In the genomic region with DNA sequence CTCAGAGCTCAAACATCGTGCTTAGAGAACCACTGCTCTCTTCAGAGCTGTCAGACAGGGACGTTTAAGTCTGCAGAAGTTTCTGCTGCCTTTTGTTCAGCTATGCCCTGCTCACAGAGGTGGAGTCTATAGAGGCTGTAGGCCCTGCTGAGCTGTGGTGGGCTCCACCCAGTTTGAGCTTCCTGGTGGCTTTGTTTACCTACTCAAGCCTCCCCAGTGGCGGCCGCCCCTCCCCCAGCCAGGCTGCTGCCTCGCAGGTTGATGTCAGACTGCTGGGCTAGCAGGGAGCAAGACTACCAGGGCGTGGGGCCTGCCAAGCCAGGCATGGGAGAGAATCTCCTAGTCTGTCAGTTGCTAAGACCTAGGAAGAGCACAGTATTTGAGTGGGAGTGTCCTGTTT, we compare ENCODE assay signal across 1 cellular context.
A peak's percentile ranks its signal among the peaks of the same experiment; 100 is the strongest.
TF ChIP-seq lines count a peak whose summit lies in the region.
"Not testable (repeated sequence)": the region's sequence is repeated elsewhere in the genome, so short reads cannot be mapped to it uniquely, and the experiment has no call there.

No MANE protein-coding gene starts in this region.

TF ChIP-seq in HepG2, 621 proteins besides CTCF, POLR2A, EP300 and RAD21 (continues in another document):
- peak; percentile 52; the same call in 1 of the 2 replicates for TF ChIP-seq ZBTB20 (CRISPR knock-in tag; IDR thresholded peaks at IDR 0.05; ENCODE audit: borderline replicate concordance, low read depth)
- TF ChIP-seq ZFX (CRISPR knock-in tag; IDR thresholded peaks at IDR 0.05; ENCODE audit: low read depth), result peak; percentile 71; the same call in 1 of the 2 replicates
- 0 out of 2 replicates have a peak, but pooled peaks have one; percentile 18 for TF ChIP-seq ZNF501 (CRISPR knock-in tag; IDR thresholded peaks at IDR 0.05)
- TF ChIP-seq ZNF350 (CRISPR knock-in tag; IDR thresholded peaks at IDR 0.05; ENCODE audit: borderline replicate concordance, low read depth), result 0 out of 2 replicates have a peak, but pooled peaks have one; percentile 32
- peak; percentile 33; the same call in 1 of the 2 replicates for TF ChIP-seq GABPB1 (CRISPR knock-in tag; IDR thresholded peaks at IDR 0.05)
- TF ChIP-seq ERF (CRISPR knock-in tag; IDR thresholded peaks at IDR 0.05), result peak; percentile 48; the same call in 1 of the 2 replicates
- TF ChIP-seq, protein P1, sequence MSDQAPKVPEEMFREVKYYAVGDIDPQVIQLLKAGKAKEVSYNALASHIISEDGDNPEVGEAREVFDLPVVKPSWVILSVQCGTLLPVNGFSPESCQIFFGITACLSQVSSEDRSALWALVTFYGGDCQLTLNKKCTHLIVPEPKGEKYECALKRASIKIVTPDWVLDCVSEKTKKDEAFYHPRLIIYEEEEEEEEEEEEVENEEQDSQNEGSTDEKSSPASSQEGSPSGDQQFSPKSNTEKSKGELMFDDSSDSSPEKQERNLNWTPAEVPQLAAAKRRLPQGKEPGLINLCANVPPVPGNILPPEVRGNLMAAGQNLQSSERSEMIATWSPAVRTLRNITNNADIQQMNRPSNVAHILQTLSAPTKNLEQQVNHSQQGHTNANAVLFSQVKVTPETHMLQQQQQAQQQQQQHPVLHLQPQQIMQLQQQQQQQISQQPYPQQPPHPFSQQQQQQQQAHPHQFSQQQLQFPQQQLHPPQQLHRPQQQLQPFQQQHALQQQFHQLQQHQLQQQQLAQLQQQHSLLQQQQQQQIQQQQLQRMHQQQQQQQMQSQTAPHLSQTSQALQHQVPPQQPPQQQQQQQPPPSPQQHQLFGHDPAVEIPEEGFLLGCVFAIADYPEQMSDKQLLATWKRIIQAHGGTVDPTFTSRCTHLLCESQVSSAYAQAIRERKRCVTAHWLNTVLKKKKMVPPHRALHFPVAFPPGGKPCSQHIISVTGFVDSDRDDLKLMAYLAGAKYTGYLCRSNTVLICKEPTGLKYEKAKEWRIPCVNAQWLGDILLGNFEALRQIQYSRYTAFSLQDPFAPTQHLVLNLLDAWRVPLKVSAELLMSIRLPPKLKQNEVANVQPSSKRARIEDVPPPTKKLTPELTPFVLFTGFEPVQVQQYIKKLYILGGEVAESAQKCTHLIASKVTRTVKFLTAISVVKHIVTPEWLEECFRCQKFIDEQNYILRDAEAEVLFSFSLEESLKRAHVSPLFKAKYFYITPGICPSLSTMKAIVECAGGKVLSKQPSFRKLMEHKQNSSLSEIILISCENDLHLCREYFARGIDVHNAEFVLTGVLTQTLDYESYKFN (CRISPR knock-in tag; conservative IDR thresholded peaks at IDR 0.05), result peak; percentile 60
- TF ChIP-seq, protein P2, sequence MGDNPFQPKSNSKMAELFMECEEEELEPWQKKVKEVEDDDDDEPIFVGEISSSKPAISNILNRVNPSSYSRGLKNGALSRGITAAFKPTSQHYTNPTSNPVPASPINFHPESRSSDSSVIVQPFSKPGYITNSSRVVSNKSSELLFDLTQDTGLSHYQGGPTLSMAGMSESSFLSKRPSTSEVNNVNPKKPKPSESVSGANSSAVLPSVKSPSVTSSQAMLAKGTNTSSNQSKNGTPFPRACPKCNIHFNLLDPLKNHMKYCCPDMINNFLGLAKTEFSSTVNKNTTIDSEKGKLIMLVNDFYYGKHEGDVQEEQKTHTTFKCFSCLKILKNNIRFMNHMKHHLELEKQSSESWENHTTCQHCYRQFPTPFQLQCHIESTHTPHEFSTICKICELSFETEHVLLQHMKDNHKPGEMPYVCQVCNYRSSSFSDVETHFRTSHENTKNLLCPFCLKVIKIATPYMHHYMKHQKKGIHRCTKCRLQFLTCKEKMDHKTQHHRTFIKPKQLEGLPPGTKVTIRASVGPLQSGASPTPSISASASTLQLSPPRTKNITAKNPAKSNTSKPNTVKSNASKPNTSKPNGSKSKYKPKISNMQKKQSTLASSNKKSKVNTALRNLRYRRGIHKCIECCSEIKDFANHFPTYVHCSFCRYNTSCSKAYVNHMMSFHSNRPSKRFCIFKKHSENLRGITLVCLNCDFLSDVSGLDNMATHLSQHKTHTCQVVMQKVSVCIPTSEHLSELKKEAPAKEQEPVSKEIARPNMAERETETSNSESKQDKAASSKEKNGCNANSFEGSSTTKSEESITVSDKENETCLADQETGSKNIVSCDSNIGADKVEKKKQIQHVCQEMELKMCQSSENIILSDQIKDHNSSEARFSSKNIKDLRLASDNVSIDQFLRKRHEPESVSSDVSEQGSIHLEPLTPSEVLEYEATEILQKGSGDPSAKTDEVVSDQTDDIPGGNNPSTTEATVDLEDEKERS (CRISPR knock-in tag; IDR thresholded peaks at IDR 0.05), result peak; percentile 71; the same call in 1 of the 2 replicates
- TF ChIP-seq ZNF772 (CRISPR knock-in tag; IDR thresholded peaks at IDR 0.05), result peak; percentile 65; the same call in 1 of the 2 replicates
- TF ChIP-seq, protein P3, sequence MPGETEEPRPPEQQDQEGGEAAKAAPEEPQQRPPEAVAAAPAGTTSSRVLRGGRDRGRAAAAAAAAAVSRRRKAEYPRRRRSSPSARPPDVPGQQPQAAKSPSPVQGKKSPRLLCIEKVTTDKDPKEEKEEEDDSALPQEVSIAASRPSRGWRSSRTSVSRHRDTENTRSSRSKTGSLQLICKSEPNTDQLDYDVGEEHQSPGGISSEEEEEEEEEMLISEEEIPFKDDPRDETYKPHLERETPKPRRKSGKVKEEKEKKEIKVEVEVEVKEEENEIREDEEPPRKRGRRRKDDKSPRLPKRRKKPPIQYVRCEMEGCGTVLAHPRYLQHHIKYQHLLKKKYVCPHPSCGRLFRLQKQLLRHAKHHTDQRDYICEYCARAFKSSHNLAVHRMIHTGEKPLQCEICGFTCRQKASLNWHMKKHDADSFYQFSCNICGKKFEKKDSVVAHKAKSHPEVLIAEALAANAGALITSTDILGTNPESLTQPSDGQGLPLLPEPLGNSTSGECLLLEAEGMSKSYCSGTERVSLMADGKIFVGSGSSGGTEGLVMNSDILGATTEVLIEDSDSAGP (CRISPR knock-in tag; IDR thresholded peaks at IDR 0.05; ENCODE audit: borderline replicate concordance), result peak; percentile 45; the same call in 1 of the 2 replicates
- TF ChIP-seq LCORL, SP1, SOX6, SOX13, FOXA1 (IDR thresholded peaks at IDR 0.05): not testable (repeated sequence)
- peak; percentile 50; the same call in 1 of the 2 replicates for TF ChIP-seq LCORL (CRISPR knock-in tag; IDR thresholded peaks at IDR 0.05)
- peak; percentile 53; the same call in 1 of the 2 replicates for TF ChIP-seq ZMYM3 (CRISPR knock-in tag; IDR thresholded peaks at IDR 0.05)
- 0 out of 2 replicates have a peak, but pooled peaks have one; percentile 8 for TF ChIP-seq SP1 (CRISPR knock-in tag; IDR thresholded peaks at IDR 0.05)
- TF ChIP-seq SOX6 (CRISPR knock-in tag; IDR thresholded peaks at IDR 0.05), result peak; percentile 40; the same call in 1 of the 2 replicates
- TF ChIP-seq SOX13 (CRISPR knock-in tag; conservative IDR thresholded peaks at IDR 0.05 in 1 of 2, IDR thresholded peaks at IDR 0.05 in 1 of 2), result peak in 1 of 2 experiments; percentile 33; a peak in 1 of 4 replicates
- peak; percentile 46 for TF ChIP-seq SAP130 (CRISPR knock-in tag; IDR thresholded peaks at IDR 0.05; ENCODE audit: low read depth)
- peak; percentile 32; the same call in 1 of the 2 replicates for TF ChIP-seq ZFY (CRISPR knock-in tag; IDR thresholded peaks at IDR 0.05)
- peak; percentile 86; the same call in 1 of the 2 replicates for TF ChIP-seq ZNF292 (CRISPR knock-in tag; IDR thresholded peaks at IDR 0.05; ENCODE audit: borderline replicate concordance, low read depth)
- TF ChIP-seq, protein P4, sequence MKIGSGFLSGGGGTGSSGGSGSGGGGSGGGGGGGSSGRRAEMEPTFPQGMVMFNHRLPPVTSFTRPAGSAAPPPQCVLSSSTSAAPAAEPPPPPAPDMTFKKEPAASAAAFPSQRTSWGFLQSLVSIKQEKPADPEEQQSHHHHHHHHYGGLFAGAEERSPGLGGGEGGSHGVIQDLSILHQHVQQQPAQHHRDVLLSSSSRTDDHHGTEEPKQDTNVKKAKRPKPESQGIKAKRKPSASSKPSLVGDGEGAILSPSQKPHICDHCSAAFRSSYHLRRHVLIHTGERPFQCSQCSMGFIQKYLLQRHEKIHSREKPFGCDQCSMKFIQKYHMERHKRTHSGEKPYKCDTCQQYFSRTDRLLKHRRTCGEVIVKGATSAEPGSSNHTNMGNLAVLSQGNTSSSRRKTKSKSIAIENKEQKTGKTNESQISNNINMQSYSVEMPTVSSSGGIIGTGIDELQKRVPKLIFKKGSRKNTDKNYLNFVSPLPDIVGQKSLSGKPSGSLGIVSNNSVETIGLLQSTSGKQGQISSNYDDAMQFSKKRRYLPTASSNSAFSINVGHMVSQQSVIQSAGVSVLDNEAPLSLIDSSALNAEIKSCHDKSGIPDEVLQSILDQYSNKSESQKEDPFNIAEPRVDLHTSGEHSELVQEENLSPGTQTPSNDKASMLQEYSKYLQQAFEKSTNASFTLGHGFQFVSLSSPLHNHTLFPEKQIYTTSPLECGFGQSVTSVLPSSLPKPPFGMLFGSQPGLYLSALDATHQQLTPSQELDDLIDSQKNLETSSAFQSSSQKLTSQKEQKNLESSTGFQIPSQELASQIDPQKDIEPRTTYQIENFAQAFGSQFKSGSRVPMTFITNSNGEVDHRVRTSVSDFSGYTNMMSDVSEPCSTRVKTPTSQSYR (CRISPR knock-in tag; IDR thresholded peaks at IDR 0.05; ENCODE audit: borderline replicate concordance), result peak; percentile 96
- peak; percentile 40; the same call in 1 of the 2 replicates for TF ChIP-seq HDAC1 (CRISPR knock-in tag; IDR thresholded peaks at IDR 0.05)
- TF ChIP-seq ZNF205 (CRISPR knock-in tag; IDR thresholded peaks at IDR 0.05), result peak; percentile 68; the same call in 1 of the 2 replicates
- peak; percentile 78; the same call in 1 of the 2 replicates for TF ChIP-seq ZMYM4 (CRISPR knock-in tag; IDR thresholded peaks at IDR 0.05)
- 0 out of 2 replicates have a peak, but pooled peaks have one; percentile 17 for TF ChIP-seq MEIS2 (CRISPR knock-in tag; IDR thresholded peaks at IDR 0.05)
- TF ChIP-seq, protein P5, sequence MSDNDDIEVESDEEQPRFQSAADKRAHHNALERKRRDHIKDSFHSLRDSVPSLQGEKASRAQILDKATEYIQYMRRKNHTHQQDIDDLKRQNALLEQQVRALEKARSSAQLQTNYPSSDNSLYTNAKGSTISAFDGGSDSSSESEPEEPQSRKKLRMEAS (IDR thresholded peaks at IDR 0.05), result peak; percentile 45; the same call in 1 of the 2 replicates
- TF ChIP-seq ZNF317 (CRISPR knock-in tag; IDR thresholded peaks at IDR 0.05), result 0 out of 2 replicates have a peak, but pooled peaks have one; percentile 59
- TF ChIP-seq, protein P6, sequence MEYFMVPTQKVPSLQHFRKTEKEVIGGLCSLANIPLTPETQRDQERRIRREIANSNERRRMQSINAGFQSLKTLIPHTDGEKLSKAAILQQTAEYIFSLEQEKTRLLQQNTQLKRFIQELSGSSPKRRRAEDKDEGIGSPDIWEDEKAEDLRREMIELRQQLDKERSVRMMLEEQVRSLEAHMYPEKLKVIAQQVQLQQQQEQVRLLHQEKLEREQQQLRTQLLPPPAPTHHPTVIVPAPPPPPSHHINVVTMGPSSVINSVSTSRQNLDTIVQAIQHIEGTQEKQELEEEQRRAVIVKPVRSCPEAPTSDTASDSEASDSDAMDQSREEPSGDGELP (IDR thresholded peaks at IDR 0.05; ENCODE audit: borderline replicate concordance, low read depth), result 0 out of 2 replicates have a peak, but pooled peaks have one; percentile 14
- TF ChIP-seq, protein P7, sequence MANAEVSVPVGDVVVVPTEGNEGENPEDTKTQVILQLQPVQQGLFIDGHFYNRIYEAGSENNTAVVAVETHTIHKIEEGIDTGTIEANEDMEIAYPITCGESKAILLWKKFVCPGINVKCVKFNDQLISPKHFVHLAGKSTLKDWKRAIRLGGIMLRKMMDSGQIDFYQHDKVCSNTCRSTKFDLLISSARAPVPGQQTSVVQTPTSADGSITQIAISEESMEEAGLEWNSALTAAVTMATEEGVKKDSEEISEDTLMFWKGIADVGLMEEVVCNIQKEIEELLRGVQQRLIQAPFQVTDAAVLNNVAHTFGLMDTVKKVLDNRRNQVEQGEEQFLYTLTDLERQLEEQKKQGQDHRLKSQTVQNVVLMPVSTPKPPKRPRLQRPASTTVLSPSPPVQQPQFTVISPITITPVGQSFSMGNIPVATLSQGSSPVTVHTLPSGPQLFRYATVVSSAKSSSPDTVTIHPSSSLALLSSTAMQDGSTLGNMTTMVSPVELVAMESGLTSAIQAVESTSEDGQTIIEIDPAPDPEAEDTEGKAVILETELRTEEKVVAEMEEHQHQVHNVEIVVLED (CRISPR knock-in tag; IDR thresholded peaks at IDR 0.05; ENCODE audit: borderline replicate concordance), result peak; percentile 35; the same call in 1 of the 2 replicates
- TF ChIP-seq GATAD2A (CRISPR knock-in tag; IDR thresholded peaks at IDR 0.05), result peak; percentile 27; the same call in 1 of the 2 replicates
- TF ChIP-seq SALL1 (CRISPR knock-in tag; IDR thresholded peaks at IDR 0.05), result peak; percentile 73
- TF ChIP-seq FOXA1 (CRISPR knock-in tag; IDR thresholded peaks at IDR 0.05), result peak; percentile 75
- TF ChIP-seq FOXJ3 (CRISPR knock-in tag; IDR thresholded peaks at IDR 0.05; ENCODE audit: borderline replicate concordance), result peak; percentile 54; the same call in 1 of the 2 replicates
- peak; percentile 41; the same call in 1 of the 2 replicates for TF ChIP-seq THAP11 (CRISPR knock-in tag; IDR thresholded peaks at IDR 0.05)
- TF ChIP-seq REPIN1 (CRISPR knock-in tag; IDR thresholded peaks at IDR 0.05; ENCODE audit: borderline replicate concordance, low read depth), result peak; percentile 14; the same call in 1 of the 2 replicates
- TF ChIP-seq, protein P8, sequence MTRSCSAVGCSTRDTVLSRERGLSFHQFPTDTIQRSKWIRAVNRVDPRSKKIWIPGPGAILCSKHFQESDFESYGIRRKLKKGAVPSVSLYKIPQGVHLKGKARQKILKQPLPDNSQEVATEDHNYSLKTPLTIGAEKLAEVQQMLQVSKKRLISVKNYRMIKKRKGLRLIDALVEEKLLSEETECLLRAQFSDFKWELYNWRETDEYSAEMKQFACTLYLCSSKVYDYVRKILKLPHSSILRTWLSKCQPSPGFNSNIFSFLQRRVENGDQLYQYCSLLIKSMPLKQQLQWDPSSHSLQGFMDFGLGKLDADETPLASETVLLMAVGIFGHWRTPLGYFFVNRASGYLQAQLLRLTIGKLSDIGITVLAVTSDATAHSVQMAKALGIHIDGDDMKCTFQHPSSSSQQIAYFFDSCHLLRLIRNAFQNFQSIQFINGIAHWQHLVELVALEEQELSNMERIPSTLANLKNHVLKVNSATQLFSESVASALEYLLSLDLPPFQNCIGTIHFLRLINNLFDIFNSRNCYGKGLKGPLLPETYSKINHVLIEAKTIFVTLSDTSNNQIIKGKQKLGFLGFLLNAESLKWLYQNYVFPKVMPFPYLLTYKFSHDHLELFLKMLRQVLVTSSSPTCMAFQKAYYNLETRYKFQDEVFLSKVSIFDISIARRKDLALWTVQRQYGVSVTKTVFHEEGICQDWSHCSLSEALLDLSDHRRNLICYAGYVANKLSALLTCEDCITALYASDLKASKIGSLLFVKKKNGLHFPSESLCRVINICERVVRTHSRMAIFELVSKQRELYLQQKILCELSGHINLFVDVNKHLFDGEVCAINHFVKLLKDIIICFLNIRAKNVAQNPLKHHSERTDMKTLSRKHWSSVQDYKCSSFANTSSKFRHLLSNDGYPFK (CRISPR knock-in tag; IDR thresholded peaks at IDR 0.05; ENCODE audit: borderline replicate concordance), result peak; percentile 65; the same call in 1 of the 2 replicates
- TF ChIP-seq POGZ (CRISPR knock-in tag; IDR thresholded peaks at IDR 0.05), result peak; percentile 80
- peak; percentile 34; the same call in 1 of the 2 replicates for TF ChIP-seq MYC (CRISPR knock-in tag; IDR thresholded peaks at IDR 0.05; ENCODE audit: borderline replicate concordance)
- TF ChIP-seq MTA1 (CRISPR knock-in tag; IDR thresholded peaks at IDR 0.05; ENCODE audit: borderline replicate concordance), result peak; percentile 81; the same call in 1 of the 2 replicates
